Comparison of ENCODE assay signal across 2 cellular contexts in genomic region chr4:15878011-15878410, GRCh38.
TF ChIP-seq lines count a peak whose summit lies in the region.

No MANE protein-coding gene starts in this region.

TF ChIP-seq in HepG2, 621 proteins besides CTCF, POLR2A, EP300 and RAD21 (continued from another document):
- TF ChIP-seq ZNF776 (CRISPR knock-in tag; IDR thresholded peaks at IDR 0.05), result peak; percentile 49; the same call in 1 of the 2 replicates

TF ChIP-seq in HCT116, 20 proteins besides CTCF, POLR2A, EP300 and RAD21 (continued from another document):
- TF ChIP-seq SRF (IDR thresholded peaks at IDR 0.05; ENCODE audit: low read depth) (no peak), ZNF274 (IDR thresholded peaks at IDR 0.05; ENCODE audit: low read depth, low read length) (no peak), ELF1 (IDR thresholded peaks at IDR 0.05; ENCODE audit: borderline replicate concordance, low read depth) (no peak), SIN3A (IDR thresholded peaks at IDR 0.05; ENCODE audit: low read depth) (no peak)
